25 cellular contexts compared by ENCODE assay signal in the genomic region with DNA sequence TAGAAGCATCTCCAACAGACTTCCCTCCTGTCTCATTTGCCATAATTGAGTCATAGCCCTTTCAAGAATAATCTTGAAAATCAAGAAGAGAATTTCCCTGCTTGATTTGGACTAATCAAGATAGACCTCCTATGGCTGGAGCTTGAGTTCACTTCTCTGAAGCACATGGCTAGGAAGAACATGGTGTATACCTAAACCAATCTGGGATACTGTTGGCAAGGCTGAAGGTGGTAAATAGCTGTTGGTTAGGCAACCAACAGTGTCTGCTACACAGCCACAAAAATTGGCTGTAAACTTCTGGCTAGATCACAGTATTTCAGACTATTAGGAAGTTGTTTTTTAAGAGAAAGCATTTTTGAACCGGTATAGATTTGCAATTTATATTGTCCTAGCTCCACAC. TPM values are rescaled to one million over a fixed set of nuclear protein-coding genes. Genes with fewer than 3 reads are reported as not detected.
"Had no signal": no experiment of that assay in that cellular context is flagged by ENCODE, and none has a peak within 500 bp of the region (broad histone marks: within the 10 kb centered on the region; RNA-seq: fewer than 3 reads in every experiment).

No MANE protein-coding gene starts in this region.

- H3K27me3 ChIP-seq: body of pancreas, cardiac muscle cell, sigmoid colon, tibial nerve had no signal

- H3K27ac ChIP-seq: body of pancreas, cardiac muscle cell had no signal

- DNase-seq: activated CD4-positive, alpha-beta memory T cell treated with anti-CD3 and anti-CD28 coated beads for 36 hours; activated CD4-positive, alpha-beta T cell treated with anti-CD3 and anti-CD28 coated beads for 48 hours; activated effector memory CD4-positive, alpha-beta T cell treated with Interleukin-2 at 50 U/mL for 16 hours; activated naive CD4-positive, alpha-beta T cell treated with anti-CD3 and anti-CD28 coated beads for 36 hours; activated naive CD8-positive, alpha-beta T cell treated with anti-CD3 and anti-CD28 coated beads, Interleukin-2, amount 10 ng/mL, durations not matched to agents 7 days and 5 days; activated T-cell treated with anti-CD3 and anti-CD28 coated beads, Interleukin-2, amount 50 U/mL, for 48 hours; amygdala; body of pancreas; dermis blood vessel endothelial cell; effector memory CD4-positive, alpha-beta T cell; foreskin melanocyte; glutamatergic neuron; hippocampal formation; kidney glomerular epithelial cell; nephron progenitor cell; occipital lobe; posterior cingulate gyrus; sigmoid colon; stimulated activated CD4-positive, alpha-beta T cell treated with anti-CD3 and anti-CD28 coated beads, Interleukin-4, amount 100 ng/mL, for 24 hours; stimulated activated naive CD4-positive, alpha-beta T cell treated with Interleukin-2 at 50 U/mL for 16 hours; substantia nigra had no signal

- H3K4me3 ChIP-seq: body of pancreas, cardiac muscle cell, sigmoid colon, tibial nerve had no signal

- H3K36me3 ChIP-seq: cardiac muscle cell had no signal

- H3K9me3 ChIP-seq: body of pancreas, sigmoid colon, tibial nerve had no signal

RNA-seq across cellular contexts. Expression of gene CRYAB, which starts 4.9 kb away (rescaled TPM):
- total RNA-seq: activated CD4-positive, alpha-beta memory T cell treated with anti-CD3 and anti-CD28 coated beads for 36 hours; activated naive CD4-positive, alpha-beta T cell treated with anti-CD3 and anti-CD28 coated beads for 36 hours; activated naive CD8-positive, alpha-beta T cell treated with anti-CD3 and anti-CD28 coated beads, Interleukin-2, amount 10 ng/mL, durations not matched to agents 7 days and 5 days; mononuclear cell; T-helper 2 cell treated with Interferon-gamma antibody and Interleukin-4, amounts not matched to agents 100 ng/mL and 5 ng/mL, for 36 hours had no signal

RNA-seq across cellular contexts. Expression of gene HSPB2, which starts 5.9 kb away (rescaled TPM):
- total RNA-seq: activated CD4-positive, alpha-beta memory T cell treated with anti-CD3 and anti-CD28 coated beads for 36 hours; activated naive CD4-positive, alpha-beta T cell treated with anti-CD3 and anti-CD28 coated beads for 36 hours; body of pancreas; dermis blood vessel endothelial cell; mononuclear cell; T-helper 2 cell treated with Interferon-gamma antibody and Interleukin-4, amounts not matched to agents 100 ng/mL and 5 ng/mL, for 36 hours had no signal

RNA-seq across cellular contexts. Expression of gene C11orf52, which starts 12.0 kb away (rescaled TPM):
- total RNA-seq: activated CD4-positive, alpha-beta memory T cell treated with anti-CD3 and anti-CD28 coated beads for 36 hours; activated naive CD4-positive, alpha-beta T cell treated with anti-CD3 and anti-CD28 coated beads for 36 hours; activated naive CD8-positive, alpha-beta T cell treated with anti-CD3 and anti-CD28 coated beads, Interleukin-2, amount 10 ng/mL, durations not matched to agents 7 days and 5 days; mononuclear cell; occipital lobe; T-helper 2 cell treated with Interferon-gamma antibody and Interleukin-4, amounts not matched to agents 100 ng/mL and 5 ng/mL, for 36 hours had no signal
